19 cellular contexts compared by ENCODE assay signal in the genomic region with DNA sequence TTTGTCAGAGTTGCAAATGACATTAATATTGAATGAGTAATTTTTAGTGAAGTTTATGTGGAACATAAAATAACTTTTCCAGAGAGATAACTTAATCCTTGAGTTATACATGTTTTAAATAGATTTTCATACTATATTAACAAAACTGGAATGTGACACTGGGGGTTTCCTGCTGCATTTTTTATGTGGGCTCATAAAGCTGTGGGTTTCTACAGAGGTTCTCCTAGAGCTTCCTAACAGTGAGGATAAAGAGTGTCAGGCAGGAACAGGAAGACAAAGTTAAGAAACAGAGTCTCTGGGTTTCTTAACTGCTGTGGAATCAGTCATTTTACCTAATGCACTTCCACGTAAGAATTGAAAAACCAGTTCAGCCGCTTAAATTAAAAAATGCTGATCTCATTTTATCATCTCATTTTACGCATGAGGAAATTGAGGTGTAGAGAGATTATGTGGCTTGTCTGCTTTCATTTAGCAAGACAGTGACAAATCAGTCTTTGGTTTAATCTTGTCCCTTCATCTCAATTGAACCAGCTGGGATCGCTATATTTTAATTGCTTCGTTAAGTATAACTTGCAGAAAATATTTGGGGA. TPM values are rescaled to one million over a fixed set of nuclear protein-coding genes. Genes with fewer than 3 reads are reported as not detected.
DNase-seq lines count a peak whose midpoint lies in the region; ATAC-seq and TF ChIP-seq lines count a peak whose summit lies in the region.
"Had no signal": no experiment of that assay in that cellular context is flagged by ENCODE, and none has a peak within 500 bp of the region (broad histone marks: within the 10 kb centered on the region; RNA-seq: fewer than 3 reads in every experiment).

No MANE protein-coding gene starts in this region.

- no peak for DNase-seq in heart right ventricle
- DNase-seq in left cardiac atrium: no peak
- DNase-seq in PC-9: peak; percentile 6 to 87
- DNase-seq in glomerular visceral epithelial cell (ENCODE audit: extremely low spot score): peak; percentile 3
- DNase-seq in type B pancreatic cell (ENCODE audit: extremely low spot score, unreplicated experiment): no peak
- no peak for DNase-seq in activated CD4-positive, alpha-beta T cell treated with anti-CD3 and anti-CD28 coated beads, Interleukin-2, amount 50 U/mL, for 48 hours
- DNase-seq in prostate gland (ENCODE audit: low spot score): no peak
- DNase-seq: activated CD4-positive, alpha-beta T cell treated with anti-CD3 and anti-CD28 coated beads, Interleukin-2, amount 50 U/mL, for 1 hour; activated T-cell treated with anti-CD3 and anti-CD28 coated beads, Interleukin-2, amount 50 U/mL, for 4 hours; central memory CD4-positive, alpha-beta T cell; COR-L47; glutamatergic neuron; kidney glomerular epithelial cell; NCI-H2029 treated with DMSO at 0.1 percent for 48 hours; NCI-H526; pancreas; T-helper 9 cell had no signal

- CTCF ChIA-PET in PC-9 (lab: Charles Lee): no interaction called here

- H3K4me2 ChIP-seq in PC-9: peak overlapping the region; percentile 42

- H3K4me3 ChIP-seq in heart right ventricle (peak overlapping the region; percentile 34 to 63 (median 49)), PC-9 (0 out of 2 replicates have a peak overlapping the region, but pooled peaks have one; percentile 16), prostate gland (no peak overlapping the region)
- H3K4me3 ChIP-seq: pancreas, thoracic aorta had no signal

- H3K36me3 Mint-ChIP-seq in type B pancreatic cell: no peaks in the 10 kb centered on the region

- no peaks in the 10 kb centered on the region for H3K27me3 Mint-ChIP-seq in type B pancreatic cell

- peak overlapping the region; percentile 20 for H3K4me3 Mint-ChIP-seq in type B pancreatic cell
- H3K4me3 Mint-ChIP-seq: activated T-cell treated with anti-CD3 and anti-CD28 coated beads, Interleukin-2, amount 50 U/mL, for 4 hours had no signal

- peaks cover 9% of the 10 kb centered on the region for H3K4me1 Mint-ChIP-seq in type B pancreatic cell (ENCODE audit: unreplicated experiment)

- H3K79me2 ChIP-seq in PC-9 (ENCODE audit: low read depth): no peaks in the 10 kb centered on the region

- POLR2A ChIA-PET in PC-9 (lab: Charles Lee; ENCODE audit: unreplicated experiment): interaction anchor here (0.7 kb wide), 1 partner anchor 121 kb away, joined by 7 read pairs; no protein-coding TSS in a partner anchor

- peak overlapping the region; percentile 4; the same call in 1 of the 2 replicates for H2AFZ ChIP-seq in PC-9

- 45 to 63% methylated on average over 5 of the region's 5 CpGs for WGBS in heart right ventricle, 2 donors
- 62% methylated on average over 5 of the region's 5 CpGs for WGBS in prostate gland

- H3K27ac ChIP-seq in heart right ventricle (peak overlapping the region in 9 of 10 donors; percentile 61 to 91 (median 79)), PC-9 (peak overlapping the region; percentile 51), prostate gland (no peak overlapping the region)
- H3K27ac ChIP-seq: pancreas, thoracic aorta had no signal

- H3K9me3 Mint-ChIP-seq in type B pancreatic cell: no peaks in the 10 kb centered on the region
- H3K9me3 Mint-ChIP-seq: activated T-cell treated with anti-CD3 and anti-CD28 coated beads, Interleukin-2, amount 50 U/mL, for 4 hours had no signal

- no TSS peak for BruUV-seq in PC-9 (replicated peaks; lab: Mats Ljungman, UMichigan)

- H4K20me1 ChIP-seq in PC-9 (ENCODE audit: insufficient read depth): no peaks in the 10 kb centered on the region

- peak overlapping the region; percentile 97 for H3K27ac Mint-ChIP-seq in type B pancreatic cell

- H3K36me3 ChIP-seq in heart right ventricle (peaks cover 0 to 25% (median 5%) of the 10 kb centered on the region in 9 donors), PC-9 (ENCODE audit: low read depth) (no peaks in the 10 kb centered on the region), prostate gland (no peaks in the 10 kb centered on the region)
- H3K36me3 ChIP-seq: pancreas, thoracic aorta had no signal

- no peaks in the 10 kb centered on the region for H3K9me2 ChIP-seq in PC-9 (ENCODE audit: insufficient read depth)

- intact Hi-C loops in heart right ventricle (cut with DNase I): loop anchor here in 4 of 10 donors (5.0 to 10.0 kb wide), 4 partner anchors 41 to 119 kb away; no protein-coding TSS in a partner anchor
- intact Hi-C loops in left cardiac atrium (cut with DNase I): no loop called here
- intact Hi-C loops in PC-9 (cut with micrococcal nuclease; ENCODE audit: unreplicated experiment): loop anchor here (1.0 kb wide), 2 partner anchors 79 to 162 kb away; no protein-coding TSS in a partner anchor
- intact Hi-C loops in prostate gland (cut with DNase I): no loop called here

- no peak for TF ChIP-seq POLR2A in prostate gland (IDR thresholded peaks at IDR 0.05)
- no peak for TF ChIP-seq POLR2A in GM18505 (IDR thresholded peaks at IDR 0.05; ENCODE audit: borderline replicate concordance, extremely low read depth, insufficient read depth, insufficient read length)

- H3K27me3 ChIP-seq in heart right ventricle (no peaks in the 10 kb centered on the region), PC-9 (ENCODE audit: insufficient read depth, low read depth) (no peaks in the 10 kb centered on the region), prostate gland (replicated peaks; ENCODE audit: insufficient read depth) (no peaks in the 10 kb centered on the region)
- H3K27me3 ChIP-seq: pancreas had no signal

- no peaks in the 10 kb centered on the region for H3K9me3 ChIP-seq in heart right ventricle
- peaks cover 17% of the 10 kb centered on the region; the same call in 1 of the 2 replicates for H3K9me3 ChIP-seq in PC-9 (ENCODE audit: insufficient read depth, low read depth)
- H3K9me3 ChIP-seq in prostate gland: no peaks in the 10 kb centered on the region
- H3K9me3 ChIP-seq: pancreas, thoracic aorta had no signal

- TF ChIP-seq CTCF in heart right ventricle (IDR thresholded peaks at IDR 0.05) (no peak), PC-9 (conservative IDR thresholded peaks at IDR 0.05) (no peak), type B pancreatic cell (conservative IDR thresholded peaks at IDR 0.05) (no peak), prostate gland (IDR thresholded peaks at IDR 0.05) (no peak)

- ATAC-seq in heart right ventricle (no peak), left cardiac atrium (no peak), GM18505 (IDR thresholded peaks at IDR 0.05; ENCODE audit: unreplicated experiment) (no peak)
- ATAC-seq: activated T-cell treated with anti-CD3 and anti-CD28 coated beads, Interleukin-2, amount 50 U/mL, for 4 hours had no signal

- H3K4me1 ChIP-seq in heart right ventricle (peaks cover 0 to 61% (median 46%) of the 10 kb centered on the region in 9 donors), PC-9 (replicated peaks; ENCODE audit: insufficient read depth) (peaks cover 16% of the 10 kb centered on the region), prostate gland (replicated peaks) (no peaks in the 10 kb centered on the region)
- H3K4me1 ChIP-seq: pancreas had no signal

- H3F3A ChIP-seq in PC-9 (ENCODE audit: insufficient read depth, low read depth): peaks cover 7% of the 10 kb centered on the region; the same call in 1 of the 2 replicates

RNA-seq across cellular contexts. Expression of a gene that starts 5.0 kb away (rescaled TPM):
- 1,000 to 10,000 TPM in 5 of 10 donors, 100 to 1,000 TPM in 5; 509 to 1,458 (median 988) TPM for total RNA-seq in heart right ventricle
- polyA plus RNA-seq in heart right ventricle: 100 to 1,000 TPM; 190 to 586 TPM
- 100 to 1,000 TPM; 760 to 831 TPM for total RNA-seq in left cardiac atrium
- total RNA-seq in PC-9 (2021): 0.28 and 1.3 TPM in 2 replicates
- total RNA-seq in type B pancreatic cell (ENCODE audit: low replicate concordance): 6.7 and 32.2 TPM in 2 replicates
- total RNA-seq in prostate gland: 1 to 10 TPM; 5.7 to 7.2 TPM

Comparison
In these comparisons a context has a peak if more than half of its experiments do, and no peak if none do; other contexts are left out.
1. DNase-seq: peak in PC-9 (2 of 2) and glomerular visceral epithelial cell (single experiment); none in heart right ventricle (0 of 2), left cardiac atrium (single experiment), type B pancreatic cell (single experiment), activated CD4-positive, alpha-beta T cell treated with anti-CD3 and anti-CD28 coated beads, Interleukin-2, amount 50 U/mL, for 48 hours (0 of 2) and prostate gland (single experiment).
2. H3K27ac ChIP-seq: peak in heart right ventricle (9 of 10) and PC-9 (single experiment); none in prostate gland (0 of 2).
3. H3K4me3 ChIP-seq: peak in heart right ventricle (10 of 10) and PC-9 (single experiment); none in prostate gland (0 of 2).
4. RNA of a gene that starts 5.0 kb away (total RNA-seq): 509 to 1,458 TPM in heart right ventricle and 760 to 831 TPM in left cardiac atrium; 5.7 to 7.2 TPM in prostate gland, 6.7 to 32.2 TPM in type B pancreatic cell and 0.28 to 1.3 TPM in PC-9; every median in the first group is over 10 times any median in the second.